Comparison of ENCODE assay signal across 9 cellular contexts in genomic region chr9:123322771-123323481, GRCh38. TPM values are rescaled to one million over a fixed set of nuclear protein-coding genes. Genes with fewer than 3 reads are reported as not detected.
DNase-seq lines count a peak whose midpoint lies in the region; ATAC-seq and TF ChIP-seq lines count a peak whose summit lies in the region.
"Had no signal": no experiment of that assay in that cellular context is flagged by ENCODE, and none has a peak within 500 bp of the region (broad histone marks: within the 10 kb centered on the region; RNA-seq: fewer than 3 reads in every experiment).

No MANE protein-coding gene starts in this region.

- no peaks in the 10 kb centered on the region for H3K79me2 ChIP-seq in DOHH2 (ENCODE audit: control insufficient read depth, low read length)

- H3K9me3 Mint-ChIP-seq in activated T-helper 2 cell treated with anti-CD3 and anti-CD28 coated beads, Interferon-gamma antibody, Interleukin-2, Interleukin-4, amounts not matched to agents 10 μg/mL and 5 μg/mL and 100 μg/mL, durations not matched to agents 14 hours and 24 hours and 36 hours: no peaks in the 10 kb centered on the region

- H3F3A ChIP-seq in DOHH2 (ENCODE audit: control insufficient read depth, insufficient read depth): no peaks in the 10 kb centered on the region

- peak overlapping the region; percentile 47 for H3K4me3 ChIP-seq in DOHH2 (ENCODE audit: low read length)
- peak overlapping the region; percentile 25 for H3K4me3 ChIP-seq in psoas muscle

- ATAC-seq in GM21619 (IDR thresholded peaks at IDR 0.05; ENCODE audit: unreplicated experiment) (peak; percentile 59), psoas muscle (peak; percentile 3 to 67 (median 59)), sciatic nerve (no peak)

- no peaks in the 10 kb centered on the region for H3K27me3 Mint-ChIP-seq in activated T-helper 2 cell treated with anti-CD3 and anti-CD28 coated beads, Interferon-gamma antibody, Interleukin-2, Interleukin-4, amounts not matched to agents 10 μg/mL and 5 μg/mL and 100 μg/mL, durations not matched to agents 14 hours and 24 hours and 36 hours (ENCODE audit: low read depth)

- H3K4me1 ChIP-seq in DOHH2 (ENCODE audit: control insufficient read depth, low read length): peaks cover 81% of the 10 kb centered on the region
- H3K4me1 ChIP-seq in psoas muscle: peaks cover 26% of the 10 kb centered on the region

- no peaks in the 10 kb centered on the region for H3K27me3 ChIP-seq in DOHH2 (ENCODE audit: control insufficient read depth, low read length)
- H3K27me3 ChIP-seq in psoas muscle (ENCODE audit: insufficient read depth in 3 of 3, low read length in 2 of 3): no peaks in the 10 kb centered on the region

- H3K27ac ChIP-seq in DOHH2 (ENCODE audit: low read depth, low read length) (peak overlapping the region; percentile 51), psoas muscle (peak overlapping the region; percentile 16)

- in situ Hi-C loops in G401 (cut with HindIII; ENCODE audit: low sequenced_read_pairs): no loop called here

- peak; percentile 37 for DNase-seq in NOMO-1 treated with dmso at 0.1 percent for 144 hours (lab: John Stamatoyannopoulos, UW; ENCODE audit: unreplicated experiment)
- DNase-seq in activated T-helper 2 cell treated with anti-CD3 and anti-CD28 coated beads, Interferon-gamma antibody, Interleukin-2, Interleukin-4, amounts not matched to agents 10 μg/mL and 5 μg/mL and 100 μg/mL, durations not matched to agents 14 hours and 24 hours and 36 hours (ENCODE audit: low spot score): peak; percentile 57
- no peak for DNase-seq in psoas muscle
- no peak for DNase-seq in NCI-H2196 (lab: John Stamatoyannopoulos, UW; ENCODE audit: unreplicated experiment)
- no peak for DNase-seq in sciatic nerve (ENCODE audit: low spot score)
- DNase-seq in G401 (ENCODE audit: low spot score): no peak

- peaks cover 54% of the 10 kb centered on the region for H3K4me1 Mint-ChIP-seq in activated T-helper 2 cell treated with anti-CD3 and anti-CD28 coated beads, Interferon-gamma antibody, Interleukin-2, Interleukin-4, amounts not matched to agents 10 μg/mL and 5 μg/mL and 100 μg/mL, durations not matched to agents 14 hours and 24 hours and 36 hours (ENCODE audit: low read depth)

- TF ChIP-seq CTCF in DOHH2 (IDR thresholded peaks at IDR 0.05; ENCODE audit: low read depth, low read length, poor library complexity, severe bottlenecking): no peak
- no peak for TF ChIP-seq CTCF in psoas muscle (IDR thresholded peaks at IDR 0.05)

- 35 to 50% (median 40%) methylated on average over 13 to 14 of the region's 14 CpGs for WGBS in psoas muscle, 3 donors

- intact Hi-C loops in activated T-helper 2 cell treated with anti-CD3 and anti-CD28 coated beads, Interferon-gamma antibody, Interleukin-2, Interleukin-4, amounts not matched to agents 10 μg/mL and 5 μg/mL and 100 μg/mL, durations not matched to agents 14 hours and 24 hours and 36 hours (cut with micrococcal nuclease): loop anchor here (1.0 to 5.0 kb wide), 3 partner anchors 16 to 96 kb away; no protein-coding TSS in a partner anchor
- intact Hi-C loops in psoas muscle (cut with DNase I) (no loop called here), sciatic nerve (cut with DNase I) (no loop called here)

- no peaks in the 10 kb centered on the region for H3K9me2 ChIP-seq in DOHH2 (replicated peaks; ENCODE audit: control insufficient read depth, low read length)

- no peaks in the 10 kb centered on the region for H3K36me3 ChIP-seq in DOHH2 (ENCODE audit: control insufficient read depth, low read length)
- no peaks in the 10 kb centered on the region for H3K36me3 ChIP-seq in psoas muscle (ENCODE audit: insufficient read depth in 1 of 2, low read depth in 1 of 2)

- H4K20me1 ChIP-seq in DOHH2 (ENCODE audit: control insufficient read depth, insufficient read depth, low read depth, low read length): no peaks in the 10 kb centered on the region

- H3K9me3 ChIP-seq in DOHH2 (ENCODE audit: control insufficient read depth, insufficient read depth, low read length): no peaks in the 10 kb centered on the region
- no peaks in the 10 kb centered on the region for H3K9me3 ChIP-seq in psoas muscle

- H3K27ac Mint-ChIP-seq in activated T-helper 2 cell treated with anti-CD3 and anti-CD28 coated beads, Interferon-gamma antibody, Interleukin-2, Interleukin-4, amounts not matched to agents 10 μg/mL and 5 μg/mL and 100 μg/mL, durations not matched to agents 14 hours and 24 hours and 36 hours: peak overlapping the region; percentile 87

- no peaks in the 10 kb centered on the region for H3K36me3 Mint-ChIP-seq in activated T-helper 2 cell treated with anti-CD3 and anti-CD28 coated beads, Interferon-gamma antibody, Interleukin-2, Interleukin-4, amounts not matched to agents 10 μg/mL and 5 μg/mL and 100 μg/mL, durations not matched to agents 14 hours and 24 hours and 36 hours (ENCODE audit: low read depth)

- peak overlapping the region; percentile 70 for H3K4me2 ChIP-seq in DOHH2 (ENCODE audit: low read length)

- peak overlapping the region; percentile 24 for H3K4me3 Mint-ChIP-seq in activated T-helper 2 cell treated with anti-CD3 and anti-CD28 coated beads, Interferon-gamma antibody, Interleukin-2, Interleukin-4, amounts not matched to agents 10 μg/mL and 5 μg/mL and 100 μg/mL, durations not matched to agents 14 hours and 24 hours and 36 hours (ENCODE audit: low read depth)

RNA-seq across cellular contexts. Expression of gene CRB2, which starts 33.1 kb away (rescaled TPM):
- not detected in 2 replicates for total RNA-seq in activated T-helper 2 cell treated with anti-CD3 and anti-CD28 coated beads, Interferon-gamma antibody, Interleukin-2, Interleukin-4, amounts not matched to agents 10 μg/mL and 5 μg/mL and 100 μg/mL, durations not matched to agents 14 hours and 24 hours and 36 hours
- total RNA-seq in psoas muscle (under 1 TPM in 1 of 4 donors, not detected in 3; 0.05 TPM), sciatic nerve (0.58 TPM)
- under 1 TPM in 2 of 3 donors, not detected in 1; 0.01 to 0.03 TPM for polyA plus RNA-seq in psoas muscle
- total RNA-seq in G401 (2014; rRNA removed; shearing (Covaris generic)): 18.2 and 18.7 TPM in 2 replicates
- total RNA-seq: endothelial cell of umbilical vein had no signal
- polyA plus RNA-seq: endothelial cell of umbilical vein had no signal

RNA-seq across cellular contexts. Expression of gene STRBP, which starts 54.5 kb away (rescaled TPM):
- total RNA-seq in activated T-helper 2 cell treated with anti-CD3 and anti-CD28 coated beads, Interferon-gamma antibody, Interleukin-2, Interleukin-4, amounts not matched to agents 10 μg/mL and 5 μg/mL and 100 μg/mL, durations not matched to agents 14 hours and 24 hours and 36 hours: 19.9 and 20.6 TPM in 2 replicates
- 1 to 10 TPM; 6.2 to 8.5 (median 7.1) TPM for total RNA-seq in psoas muscle
- 1 to 10 TPM; 3.8 to 5.6 (median 4.8) TPM for polyA plus RNA-seq in psoas muscle
- total RNA-seq in sciatic nerve: 13.0 TPM
- total RNA-seq in G401 (2014; rRNA removed; shearing (Covaris generic)): 46.2 and 59.3 TPM in 2 replicates

Comparison
In these comparisons a context has a peak if more than half of its experiments do, and no peak if none do; other contexts are left out.
1. DNase-seq: peak in NOMO-1 treated with dmso at 0.1 percent for 144 hours (single experiment) and activated T-helper 2 cell treated with anti-CD3 and anti-CD28 coated beads, Interferon-gamma antibody, Interleukin-2, Interleukin-4, amounts not matched to agents 10 μg/mL and 5 μg/mL and 100 μg/mL, durations not matched to agents 14 hours and 24 hours and 36 hours (single experiment); none in psoas muscle (0 of 2), NCI-H2196 (single experiment), sciatic nerve (single experiment) and G401 (single experiment).
2. RNA of gene CRB2, which starts 33.1 kb away (total RNA-seq): 18.2 to 18.7 TPM in G401; 0.58 TPM in sciatic nerve (single experiment), 0.05 TPM in psoas muscle and not detected in activated T-helper 2 cell treated with anti-CD3 and anti-CD28 coated beads, Interferon-gamma antibody, Interleukin-2, Interleukin-4, amounts not matched to agents 10 μg/mL and 5 μg/mL and 100 μg/mL, durations not matched to agents 14 hours and 24 hours and 36 hours; every median in the first group is over 10 times any median in the second.